ENCODE assay signal across 1 cellular context in the genomic region with DNA sequence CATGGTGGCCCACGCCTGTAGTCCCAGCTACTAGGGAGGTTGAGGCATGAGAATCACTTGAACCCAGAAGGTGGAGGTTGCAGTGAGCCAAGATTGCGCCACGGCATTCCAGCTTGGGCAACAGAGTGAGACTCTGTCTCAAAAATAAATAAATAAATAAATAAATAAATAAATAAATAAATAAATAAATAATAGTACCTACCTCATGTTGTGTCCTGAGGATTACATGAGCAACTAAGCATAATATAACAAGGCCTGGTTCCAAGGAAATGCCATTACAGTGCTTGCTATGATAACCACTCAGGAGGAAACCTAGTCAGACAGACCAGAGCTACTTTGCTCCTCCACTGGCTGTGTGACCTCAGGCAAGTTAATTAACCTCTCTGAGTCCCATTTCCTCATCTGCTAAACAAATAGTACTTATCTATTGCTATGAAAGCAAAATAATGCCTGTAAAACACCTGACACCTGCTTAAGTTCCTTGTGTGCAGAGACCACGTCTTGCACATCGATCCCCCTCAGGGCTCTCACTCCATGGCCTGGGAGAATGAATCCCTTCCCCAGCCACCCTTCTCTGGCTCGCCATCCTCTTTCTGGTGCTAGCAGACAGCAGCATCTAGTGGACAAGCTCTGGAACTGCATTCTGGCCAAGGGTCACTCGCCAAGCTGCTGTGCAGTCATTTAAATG.
TF ChIP-seq lines count a peak whose summit lies in the region.

No MANE protein-coding gene starts in this region.

TF ChIP-seq in HepG2, 621 proteins besides CTCF, POLR2A, EP300 and RAD21 (continued from another document):
- TF ChIP-seq, protein P1, sequence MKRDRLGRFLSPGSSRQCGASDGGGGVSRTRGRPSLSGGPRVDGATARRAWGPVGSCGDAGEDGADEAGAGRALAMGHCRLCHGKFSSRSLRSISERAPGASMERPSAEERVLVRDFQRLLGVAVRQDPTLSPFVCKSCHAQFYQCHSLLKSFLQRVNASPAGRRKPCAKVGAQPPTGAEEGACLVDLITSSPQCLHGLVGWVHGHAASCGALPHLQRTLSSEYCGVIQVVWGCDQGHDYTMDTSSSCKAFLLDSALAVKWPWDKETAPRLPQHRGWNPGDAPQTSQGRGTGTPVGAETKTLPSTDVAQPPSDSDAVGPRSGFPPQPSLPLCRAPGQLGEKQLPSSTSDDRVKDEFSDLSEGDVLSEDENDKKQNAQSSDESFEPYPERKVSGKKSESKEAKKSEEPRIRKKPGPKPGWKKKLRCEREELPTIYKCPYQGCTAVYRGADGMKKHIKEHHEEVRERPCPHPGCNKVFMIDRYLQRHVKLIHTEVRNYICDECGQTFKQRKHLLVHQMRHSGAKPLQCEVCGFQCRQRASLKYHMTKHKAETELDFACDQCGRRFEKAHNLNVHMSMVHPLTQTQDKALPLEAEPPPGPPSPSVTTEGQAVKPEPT (CRISPR knock-in tag; IDR thresholded peaks at IDR 0.05; ENCODE audit: low read depth): no peak
